In the genomic region with DNA sequence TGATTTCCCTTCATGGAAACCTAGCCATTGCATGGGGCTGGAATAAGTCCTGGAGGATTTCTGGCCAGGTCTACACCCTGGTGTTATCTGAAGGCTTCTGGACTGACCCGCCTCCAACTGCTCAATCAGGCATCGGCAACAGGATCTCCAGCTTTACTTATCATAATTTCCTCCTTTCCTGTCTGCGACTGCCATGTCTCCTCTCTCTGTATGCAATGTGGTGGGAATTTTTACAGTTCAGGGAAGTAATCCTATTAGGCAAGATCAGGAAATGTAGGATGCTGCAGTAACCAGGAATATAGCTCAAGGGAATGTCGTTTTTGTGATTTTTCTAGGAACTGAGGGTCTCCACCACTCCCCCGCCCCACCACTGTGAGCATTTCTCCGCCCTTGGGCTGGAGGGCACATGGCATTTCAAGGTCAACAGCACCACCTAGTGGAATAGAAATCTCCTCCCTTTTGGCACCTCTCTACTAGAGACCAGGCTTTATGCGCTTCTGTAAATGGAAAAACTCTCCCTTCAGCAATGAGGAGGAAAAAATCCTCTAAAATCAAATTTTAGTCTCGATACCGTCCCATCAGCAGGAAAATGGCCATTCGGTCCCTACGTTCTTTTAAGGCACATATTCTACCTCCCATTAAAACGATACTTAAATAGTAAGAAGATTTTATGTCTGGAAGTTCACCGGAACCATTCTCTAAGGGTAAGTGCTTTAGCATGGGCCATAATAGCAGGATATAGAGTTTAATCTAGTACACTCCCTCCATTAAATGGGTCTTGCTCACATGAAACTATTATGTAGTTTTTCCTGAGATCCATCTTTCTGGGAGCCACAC, we compare ENCODE assay signal across 8 cellular contexts.
DNase-seq lines count a peak whose midpoint lies in the region; ATAC-seq and TF ChIP-seq lines count a peak whose summit lies in the region.

No MANE protein-coding gene starts in this region.

- peaks cover 23% of the 10 kb centered on the region for H3K27me3 Mint-ChIP-seq in activated T-cell treated with anti-CD3 and anti-CD28 coated beads, Interleukin-2, amount 50 U/mL, for 4 hours (ENCODE audit: low read depth)

- DNase-seq in DMS 273 treated with DMSO at 0.1 percent for 48 hours (lab: John Stamatoyannopoulos, UW), result peak; percentile 14
- peak; percentile 60 to 62 for DNase-seq in NOMO-1 (lab: John Stamatoyannopoulos, UW; ENCODE audit: unreplicated experiment in 2 of 2)
- DNase-seq in activated T-cell treated with anti-CD3 and anti-CD28 coated beads, Interleukin-2, amount 50 U/mL, for 4 hours, result peak; percentile 20
- DNase-seq in fibroblast of villous mesenchyme (ENCODE audit: low read depth), result peak; percentile 68
- no peak for DNase-seq in omental fat pad (ENCODE audit: low spot score)
- no peak for DNase-seq in middle frontal gyrus (ENCODE audit: extremely low spot score, low spot score)

- no peaks in the 10 kb centered on the region for H3K36me3 Mint-ChIP-seq in activated T-cell treated with anti-CD3 and anti-CD28 coated beads, Interleukin-2, amount 50 U/mL, for 4 hours (ENCODE audit: insufficient read depth)

- peak; percentile 83 for ATAC-seq in GM19438 (IDR thresholded peaks at IDR 0.05; ENCODE audit: low read depth, unreplicated experiment)
- ATAC-seq in HG03460 (IDR thresholded peaks at IDR 0.05; ENCODE audit: unreplicated experiment), result peak; percentile 83
- ATAC-seq in activated T-cell treated with anti-CD3 and anti-CD28 coated beads, Interleukin-2, amount 50 U/mL, for 4 hours, result peak; percentile 88 to 89
- peak; percentile 70 for ATAC-seq in omental fat pad (ENCODE audit: low FRiP score)

- TF ChIP-seq CTCF in fibroblast of villous mesenchyme (IDR thresholded peaks at IDR 0.05; ENCODE audit: insufficient read depth, low read depth, low read length) (peak; percentile 83), omental fat pad (IDR thresholded peaks at IDR 0.05) (peak in 1 of 3 donors; percentile 4)

- H3K9me3 Mint-ChIP-seq in activated T-cell treated with anti-CD3 and anti-CD28 coated beads, Interleukin-2, amount 50 U/mL, for 4 hours, result no peaks in the 10 kb centered on the region

- H3K4me3 Mint-ChIP-seq in activated T-cell treated with anti-CD3 and anti-CD28 coated beads, Interleukin-2, amount 50 U/mL, for 4 hours, result no peak overlapping the region

- H3K4me1 Mint-ChIP-seq in activated T-cell treated with anti-CD3 and anti-CD28 coated beads, Interleukin-2, amount 50 U/mL, for 4 hours (ENCODE audit: low read depth), result peaks cover 4% of the 10 kb centered on the region

- peak overlapping the region; percentile 0 for H3K4me3 ChIP-seq in fibroblast of villous mesenchyme (ENCODE audit: low read depth, low read length)

Comparison
In these comparisons a context has a peak if more than half of its experiments do, and no peak if none do; other contexts are left out.
1. DNase-seq: peak in DMS 273 treated with DMSO at 0.1 percent for 48 hours (single experiment), NOMO-1 (2 of 2), activated T-cell treated with anti-CD3 and anti-CD28 coated beads, Interleukin-2, amount 50 U/mL, for 4 hours (single experiment) and fibroblast of villous mesenchyme (single experiment); none in omental fat pad (single experiment) and middle frontal gyrus (single experiment).
2. Peak in every context shown above with its lines, with median percentiles within 50 percentile points of each other: ATAC-seq.